20 cellular contexts compared by ENCODE assay signal in the genomic region with DNA sequence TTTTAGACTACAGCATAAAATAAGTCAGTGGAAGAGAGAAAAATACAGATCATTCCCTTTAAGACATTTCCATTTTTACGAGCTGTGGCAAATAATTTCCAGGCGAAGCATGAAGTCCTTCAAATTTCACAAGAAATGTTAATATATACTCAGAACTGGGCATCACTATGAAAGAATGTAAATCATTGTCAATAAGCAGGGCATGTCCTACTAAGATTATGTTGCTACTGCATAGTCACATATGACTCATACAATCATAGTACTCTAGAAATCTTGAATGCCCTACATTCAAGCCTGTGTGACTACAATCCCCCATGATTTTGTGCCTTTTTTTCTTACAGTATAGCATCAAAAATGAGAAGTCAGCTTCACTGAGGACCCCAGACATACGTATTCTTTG.
A peak's percentile ranks its signal among the peaks of the same experiment; 100 is the strongest.
DNase-seq lines count a peak whose midpoint lies in the region; ATAC-seq and TF ChIP-seq lines count a peak whose summit lies in the region.
"Had no signal": no experiment of that assay in that cellular context is flagged by ENCODE, and none has a peak within 500 bp of the region (broad histone marks: within the 10 kb centered on the region; RNA-seq: fewer than 3 reads in every experiment).

No MANE protein-coding gene starts in this region.

- H3K79me2 ChIP-seq in GM23338 (replicated peaks; ENCODE audit: insufficient read depth), result no peaks in the 10 kb centered on the region

- no peak overlapping the region for H3K4me3 Mint-ChIP-seq in GM23338
- H3K4me3 Mint-ChIP-seq: activated CD4-positive, alpha-beta T cell treated with anti-CD3 and anti-CD28 coated beads, Interleukin-2, amount 10 ng/mL, durations not matched to agents 24 days and 14 days had no signal

- no peaks in the 10 kb centered on the region for H4K20me1 ChIP-seq in GM23338 (replicated peaks; ENCODE audit: insufficient read depth)

- TF ChIP-seq CTCF in AG09309 (IDR thresholded peaks at IDR 0.05; ENCODE audit: control insufficient read depth, insufficient read depth, low read depth, low read length, missing control alignments), result no peak
- TF ChIP-seq CTCF in astrocyte of the spinal cord (IDR thresholded peaks at IDR 0.05; ENCODE audit: low read depth, low read length), result no peak
- TF ChIP-seq CTCF in right atrium auricular region (IDR thresholded peaks at IDR 0.05), result no peak
- TF ChIP-seq CTCF in GM23338 (conservative IDR thresholded peaks at IDR 0.05; ENCODE audit: low read depth in 2 of 2), result no peak

- no peaks in the 10 kb centered on the region for H3K9me3 ChIP-seq in right atrium auricular region
- H3K9me3 ChIP-seq: adrenal gland, left ventricle myocardium inferior, transverse colon had no signal

- no peak overlapping the region for H3K27ac Mint-ChIP-seq in GM23338
- H3K27ac Mint-ChIP-seq: activated CD4-positive, alpha-beta T cell treated with anti-CD3 and anti-CD28 coated beads, Interleukin-2, amount 10 ng/mL, durations not matched to agents 24 days and 14 days had no signal

- H3K4me1 Mint-ChIP-seq in GM23338, result no peaks in the 10 kb centered on the region
- H3K4me1 Mint-ChIP-seq: activated CD4-positive, alpha-beta T cell treated with anti-CD3 and anti-CD28 coated beads, Interleukin-2, amount 10 ng/mL, durations not matched to agents 24 days and 14 days had no signal

- H3K4me1 ChIP-seq in right atrium auricular region (no peaks in the 10 kb centered on the region), GM23338 (ENCODE audit: insufficient read depth) (no peaks in the 10 kb centered on the region)
- H3K4me1 ChIP-seq: adrenal gland, left ventricle myocardium inferior, transverse colon had no signal

- ATAC-seq in HG02884 (IDR thresholded peaks at IDR 0.05; ENCODE audit: unreplicated experiment) (no peak), GM23338 (no peak)

- H3K36me3 Mint-ChIP-seq in GM23338 (ENCODE audit: low read depth), result no peaks in the 10 kb centered on the region

- no peak overlapping the region for H3K4me2 ChIP-seq in GM23338

- in situ Hi-C loops in astrocyte of the spinal cord (cut with HindIII; ENCODE audit: low sequenced_read_pairs), result no loop called here

- DNase-seq in AG09309 (ENCODE audit: low read depth) (peak; percentile 17), HT1080 (ENCODE audit: low read depth) (peak; percentile 66), astrocyte of the spinal cord (ENCODE audit: low read depth, low spot score) (peak; percentile 45), foreskin melanocyte (peak; percentile 85), right atrium auricular region (ENCODE audit: low spot score) (no peak), 8988T (no peak), GM23338 (ENCODE audit: low spot score) (no peak)
- DNase-seq: activated CD4-positive, alpha-beta T cell treated with anti-CD3 and anti-CD28 coated beads, Interleukin-2, amount 10 ng/mL, durations not matched to agents 24 days and 14 days; activated T-cell treated with anti-CD3 and anti-CD28 coated beads, Interleukin-2, amount 50 U/mL, for 48 hours; adrenal gland; GDM1; hypothalamus; left ventricle myocardium inferior; NCI-H1694 treated with DMSO at 0.1 percent for 48 hours; NCI-H69; retina; stimulated activated CD4-positive, alpha-beta T cell treated with anti-CD3 and anti-CD28 coated beads, Interleukin-4, amount 100 ng/mL, for 1 hour; transverse colon had no signal

- H3K9me2 ChIP-seq in GM23338 (ENCODE audit: insufficient read depth), result no peaks in the 10 kb centered on the region

- H3F3A ChIP-seq in GM23338 (replicated peaks; ENCODE audit: low read depth), result no peaks in the 10 kb centered on the region

- H3K27me3 ChIP-seq in right atrium auricular region (no peaks in the 10 kb centered on the region), GM23338 (ENCODE audit: insufficient read depth) (no peaks in the 10 kb centered on the region)
- H3K27me3 ChIP-seq: adrenal gland, transverse colon had no signal

- no peaks in the 10 kb centered on the region for H3K9me3 Mint-ChIP-seq in GM23338
- H3K9me3 Mint-ChIP-seq: activated CD4-positive, alpha-beta T cell treated with anti-CD3 and anti-CD28 coated beads, Interleukin-2, amount 10 ng/mL, durations not matched to agents 24 days and 14 days had no signal

- no peak overlapping the region for H2AFZ ChIP-seq in GM23338

- H3K4me3 ChIP-seq in AG09309 (ENCODE audit: control insufficient read depth, low read depth, low read length) (no peak overlapping the region), astrocyte of the spinal cord (ENCODE audit: low read depth, low read length) (no peak overlapping the region), right atrium auricular region (no peak overlapping the region), GM23338 (no peak overlapping the region)
- H3K4me3 ChIP-seq: adrenal gland, left ventricle myocardium inferior, transverse colon had no signal

- H3K27ac ChIP-seq in right atrium auricular region (no peak overlapping the region), GM23338 (ENCODE audit: low read depth) (no peak overlapping the region)
- H3K27ac ChIP-seq: adrenal gland, C4-2B, left ventricle myocardium inferior, transverse colon had no signal

- no peaks in the 10 kb centered on the region for H3K27me3 Mint-ChIP-seq in GM23338 (ENCODE audit: insufficient read depth, low read depth, poor library complexity)
- H3K27me3 Mint-ChIP-seq: activated CD4-positive, alpha-beta T cell treated with anti-CD3 and anti-CD28 coated beads, Interleukin-2, amount 10 ng/mL, durations not matched to agents 24 days and 14 days had no signal

- H3K36me3 ChIP-seq in right atrium auricular region (no peaks in the 10 kb centered on the region), GM23338 (ENCODE audit: insufficient read depth) (no peaks in the 10 kb centered on the region)
- H3K36me3 ChIP-seq: adrenal gland, left ventricle myocardium inferior, transverse colon had no signal

TF ChIP-seq in GM23338, 12 proteins besides CTCF, POLR2A, EP300 and RAD21:
- TF ChIP-seq STAT1 (IDR thresholded peaks at IDR 0.05; ENCODE audit: unreplicated experiment) (no peak), EZH2 (IDR thresholded peaks at IDR 0.05; ENCODE audit: low read depth, unreplicated experiment) (no peak), CREB1 (CRISPR knock-in tag; IDR thresholded peaks at IDR 0.05; ENCODE audit: low read depth) (no peak), EZH2phosphoT487 (IDR thresholded peaks at IDR 0.05; ENCODE audit: unreplicated experiment) (no peak), NANOG (IDR thresholded peaks at IDR 0.05; ENCODE audit: borderline replicate concordance) (no peak), ZNF114 (CRISPR knock-in tag; IDR thresholded peaks at IDR 0.05) (no peak)
- TF ChIP-seq, protein P1, sequence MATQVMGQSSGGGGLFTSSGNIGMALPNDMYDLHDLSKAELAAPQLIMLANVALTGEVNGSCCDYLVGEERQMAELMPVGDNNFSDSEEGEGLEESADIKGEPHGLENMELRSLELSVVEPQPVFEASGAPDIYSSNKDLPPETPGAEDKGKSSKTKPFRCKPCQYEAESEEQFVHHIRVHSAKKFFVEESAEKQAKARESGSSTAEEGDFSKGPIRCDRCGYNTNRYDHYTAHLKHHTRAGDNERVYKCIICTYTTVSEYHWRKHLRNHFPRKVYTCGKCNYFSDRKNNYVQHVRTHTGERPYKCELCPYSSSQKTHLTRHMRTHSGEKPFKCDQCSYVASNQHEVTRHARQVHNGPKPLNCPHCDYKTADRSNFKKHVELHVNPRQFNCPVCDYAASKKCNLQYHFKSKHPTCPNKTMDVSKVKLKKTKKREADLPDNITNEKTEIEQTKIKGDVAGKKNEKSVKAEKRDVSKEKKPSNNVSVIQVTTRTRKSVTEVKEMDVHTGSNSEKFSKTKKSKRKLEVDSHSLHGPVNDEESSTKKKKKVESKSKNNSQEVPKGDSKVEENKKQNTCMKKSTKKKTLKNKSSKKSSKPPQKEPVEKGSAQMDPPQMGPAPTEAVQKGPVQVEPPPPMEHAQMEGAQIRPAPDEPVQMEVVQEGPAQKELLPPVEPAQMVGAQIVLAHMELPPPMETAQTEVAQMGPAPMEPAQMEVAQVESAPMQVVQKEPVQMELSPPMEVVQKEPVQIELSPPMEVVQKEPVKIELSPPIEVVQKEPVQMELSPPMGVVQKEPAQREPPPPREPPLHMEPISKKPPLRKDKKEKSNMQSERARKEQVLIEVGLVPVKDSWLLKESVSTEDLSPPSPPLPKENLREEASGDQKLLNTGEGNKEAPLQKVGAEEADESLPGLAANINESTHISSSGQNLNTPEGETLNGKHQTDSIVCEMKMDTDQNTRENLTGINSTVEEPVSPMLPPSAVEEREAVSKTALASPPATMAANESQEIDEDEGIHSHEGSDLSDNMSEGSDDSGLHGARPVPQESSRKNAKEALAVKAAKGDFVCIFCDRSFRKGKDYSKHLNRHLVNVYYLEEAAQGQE (IDR thresholded peaks at IDR 0.05; ENCODE audit: unreplicated experiment), result no peak
- TF ChIP-seq, protein P2, sequence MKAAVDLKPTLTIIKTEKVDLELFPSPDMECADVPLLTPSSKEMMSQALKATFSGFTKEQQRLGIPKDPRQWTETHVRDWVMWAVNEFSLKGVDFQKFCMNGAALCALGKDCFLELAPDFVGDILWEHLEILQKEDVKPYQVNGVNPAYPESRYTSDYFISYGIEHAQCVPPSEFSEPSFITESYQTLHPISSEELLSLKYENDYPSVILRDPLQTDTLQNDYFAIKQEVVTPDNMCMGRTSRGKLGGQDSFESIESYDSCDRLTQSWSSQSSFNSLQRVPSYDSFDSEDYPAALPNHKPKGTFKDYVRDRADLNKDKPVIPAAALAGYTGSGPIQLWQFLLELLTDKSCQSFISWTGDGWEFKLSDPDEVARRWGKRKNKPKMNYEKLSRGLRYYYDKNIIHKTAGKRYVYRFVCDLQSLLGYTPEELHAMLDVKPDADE (IDR thresholded peaks at IDR 0.05), result no peak

Comparison
In these comparisons a context has a peak if more than half of its experiments do, and no peak if none do; other contexts are left out.
1. DNase-seq: peak in AG09309 (single experiment), HT1080 (single experiment), astrocyte of the spinal cord (single experiment) and foreskin melanocyte (single experiment); none in right atrium auricular region (single experiment), 8988T (single experiment) and GM23338 (single experiment).